19 cellular contexts compared by ENCODE assay signal in the genomic region with DNA sequence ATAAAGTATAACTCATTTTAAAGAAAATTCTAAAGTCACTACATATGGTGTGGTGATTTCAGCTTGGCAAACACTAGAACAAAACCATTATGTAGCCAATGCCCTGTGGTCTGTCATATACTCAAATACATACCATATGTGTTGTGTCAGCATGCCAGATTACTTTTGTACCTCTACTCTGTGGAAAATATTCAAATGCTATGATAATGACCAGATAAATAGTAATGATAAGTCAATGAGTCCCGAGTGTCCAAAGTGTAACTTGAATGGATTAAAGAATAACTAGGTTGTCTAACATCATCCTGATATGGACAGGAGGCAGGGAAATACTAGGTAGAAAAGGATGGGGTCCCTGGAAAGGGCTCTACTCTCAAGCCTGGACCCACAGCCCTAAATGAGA. TPM values are rescaled to one million over a fixed set of nuclear protein-coding genes. Genes with fewer than 3 reads are reported as not detected.
DNase-seq lines count a peak whose midpoint lies in the region; ATAC-seq and TF ChIP-seq lines count a peak whose summit lies in the region.
"Had no signal": no experiment of that assay in that cellular context is flagged by ENCODE, and none has a peak within 500 bp of the region (broad histone marks: within the 10 kb centered on the region; RNA-seq: fewer than 3 reads in every experiment).

No MANE protein-coding gene starts in this region.

- H3K9ac ChIP-seq in adipocyte (ENCODE audit: low read length) = no peak overlapping the region

- POLR2A ChIA-PET in CD4-positive, alpha-beta T cell (lab: Charles Lee) = interaction anchor here (2.0 kb wide), 1 partner anchor 59 kb away, joined by 18 read pairs; a partner anchor contains a TSS
- POLR2A ChIA-PET in CD8-positive, alpha-beta T cell (lab: Charles Lee) = no interaction called here
- POLR2A ChIA-PET in activated CD8-positive, alpha-beta T cell treated with anti-CD3 and anti-CD28 coated beads for 36 hours (lab: Charles Lee) = interaction anchor here (0.7 to 1.0 kb wide), 2 partner anchors 46 to 58 kb away, joined by 3 to 4 read pairs; a partner anchor contains a TSS

- no peaks in the 10 kb centered on the region for H3K9me3 Mint-ChIP-seq in CD4-positive, alpha-beta T cell
- H3K9me3 Mint-ChIP-seq in CD8-positive, alpha-beta T cell = no peaks in the 10 kb centered on the region
- peaks cover 2% of the 10 kb centered on the region for H3K9me3 Mint-ChIP-seq in activated CD8-positive, alpha-beta T cell treated with anti-CD3 and anti-CD28 coated beads for 36 hours

- H3K27me3 Mint-ChIP-seq in CD4-positive, alpha-beta T cell = no peaks in the 10 kb centered on the region
- no peaks in the 10 kb centered on the region for H3K27me3 Mint-ChIP-seq in CD8-positive, alpha-beta T cell (ENCODE audit: low read depth)
- H3K27me3 Mint-ChIP-seq in activated CD8-positive, alpha-beta T cell treated with anti-CD3 and anti-CD28 coated beads for 36 hours = no peaks in the 10 kb centered on the region

- H3K4me3 ChIP-seq in CD8-positive, alpha-beta T cell (ENCODE audit: low read depth, low read length) = no peak overlapping the region
- no peak overlapping the region for H3K4me3 ChIP-seq in adipocyte (ENCODE audit: low read length)
- H3K4me3 ChIP-seq in right lobe of liver = no peak overlapping the region
- H3K4me3 ChIP-seq in uterus = no peak overlapping the region
- H3K4me3 ChIP-seq: GM23338, SK-N-MC had no signal

- no peak for TF ChIP-seq CTCF in CD4-positive, alpha-beta T cell (IDR thresholded peaks at IDR 0.05)
- TF ChIP-seq CTCF in CD8-positive, alpha-beta T cell (IDR thresholded peaks at IDR 0.05) = no peak
- TF ChIP-seq CTCF in right lobe of liver (IDR thresholded peaks at IDR 0.05) (no peak), uterus (IDR thresholded peaks at IDR 0.05) (no peak)
- TF ChIP-seq CTCF in activated CD8-positive, alpha-beta T cell treated with anti-CD3 and anti-CD28 coated beads for 36 hours (IDR thresholded peaks at IDR 0.05) = no peak

- no peaks in the 10 kb centered on the region for H3K27me3 ChIP-seq in CD4-positive, alpha-beta T cell (ENCODE audit: control insufficient read depth, insufficient read depth, low read length)
- no peaks in the 10 kb centered on the region for H3K27me3 ChIP-seq in CD8-positive, alpha-beta T cell (ENCODE audit: insufficient read depth, low read length)
- H3K27me3 ChIP-seq in adipocyte (replicated peaks; ENCODE audit: control insufficient read depth, insufficient read depth, low read length) (no peaks in the 10 kb centered on the region), right lobe of liver (no peaks in the 10 kb centered on the region), uterus (no peaks in the 10 kb centered on the region)

- H3K36me3 ChIP-seq in CD8-positive, alpha-beta T cell (ENCODE audit: insufficient read depth, low read length) = no peaks in the 10 kb centered on the region
- no peaks in the 10 kb centered on the region for H3K36me3 ChIP-seq in adipocyte (ENCODE audit: control insufficient read depth, insufficient read depth, low read length, severe bottlenecking)
- no peaks in the 10 kb centered on the region for H3K36me3 ChIP-seq in right lobe of liver
- H3K36me3 ChIP-seq in uterus = no peaks in the 10 kb centered on the region

- CTCF ChIA-PET in CD4-positive, alpha-beta T cell (lab: Charles Lee) = interaction anchor here (0.6 kb wide), 1 partner anchor 125 kb away, joined by 4 read pairs; no protein-coding TSS in a partner anchor
- CTCF ChIA-PET in CD8-positive, alpha-beta T cell (lab: Charles Lee) = interaction anchor here (1.0 kb wide), 1 partner anchor 148 kb away, joined by 5 read pairs; no protein-coding TSS in a partner anchor
- CTCF ChIA-PET in activated CD8-positive, alpha-beta T cell treated with anti-CD3 and anti-CD28 coated beads for 36 hours (lab: Charles Lee) = no interaction called here

- no peak overlapping the region for H3K27ac ChIP-seq in CD4-positive, alpha-beta T cell (ENCODE audit: low read depth, low read length)
- H3K27ac ChIP-seq in CD8-positive, alpha-beta T cell (ENCODE audit: low read depth, low read length) = no peak overlapping the region
- H3K27ac ChIP-seq in right lobe of liver (no peak overlapping the region), uterus (no peak overlapping the region)
- H3K27ac ChIP-seq: SK-N-MC had no signal

- peaks cover 73% of the 10 kb centered on the region for H3K4me1 Mint-ChIP-seq in CD4-positive, alpha-beta T cell (ENCODE audit: low read depth)
- peaks cover 74% of the 10 kb centered on the region for H3K4me1 Mint-ChIP-seq in CD8-positive, alpha-beta T cell (ENCODE audit: low read depth)
- H3K4me1 Mint-ChIP-seq in activated CD8-positive, alpha-beta T cell treated with anti-CD3 and anti-CD28 coated beads for 36 hours (ENCODE audit: low read depth) = peaks cover 47% of the 10 kb centered on the region
- H3K4me1 Mint-ChIP-seq: GM23338 had no signal

- H3K27ac Mint-ChIP-seq in CD4-positive, alpha-beta T cell = peak overlapping the region; percentile 84
- peak overlapping the region; percentile 75 for H3K27ac Mint-ChIP-seq in CD8-positive, alpha-beta T cell
- no peak overlapping the region for H3K27ac Mint-ChIP-seq in activated CD8-positive, alpha-beta T cell treated with anti-CD3 and anti-CD28 coated beads for 36 hours
- H3K27ac Mint-ChIP-seq: GM23338 had no signal

- DNase-seq in CD4-positive, alpha-beta T cell = no peak
- no peak for DNase-seq in CD8-positive, alpha-beta T cell
- DNase-seq in adipocyte (ENCODE audit: low read depth) (peak; percentile 8), right lobe of liver (no peak), NOMO-1 (lab: John Stamatoyannopoulos, UW; ENCODE audit: unreplicated experiment in 2 of 2) (no peak), uterus (no peak)
- DNase-seq in activated CD8-positive, alpha-beta T cell treated with anti-CD3 and anti-CD28 coated beads for 36 hours = no peak
- DNase-seq: ACHN, C1 segment of cervical spinal cord, COR-L47, GF-D8, NCI-H1417, NCI-H187, NCI-H2107, NCI-H2227 treated with DMSO at 0.1 percent for 48 hours, SHP77 had no signal

- H3K36me3 Mint-ChIP-seq in CD4-positive, alpha-beta T cell (ENCODE audit: low read depth) = peaks cover 10% of the 10 kb centered on the region
- H3K36me3 Mint-ChIP-seq in CD8-positive, alpha-beta T cell = no peaks in the 10 kb centered on the region
- H3K36me3 Mint-ChIP-seq in activated CD8-positive, alpha-beta T cell treated with anti-CD3 and anti-CD28 coated beads for 36 hours (ENCODE audit: low read depth) = peaks cover 6% of the 10 kb centered on the region

- ATAC-seq in CD4-positive, alpha-beta T cell (ENCODE audit: poor library complexity) = no peak
- ATAC-seq in CD8-positive, alpha-beta T cell = no peak
- peak; percentile 49 to 80 (median 64) for ATAC-seq in right lobe of liver
- ATAC-seq in activated CD8-positive, alpha-beta T cell treated with anti-CD3 and anti-CD28 coated beads for 36 hours = no peak
- ATAC-seq: GM23338, HCT116 had no signal

- intact Hi-C loops in CD4-positive, alpha-beta T cell (cut with DNase I, micrococcal nuclease) = no loop called here
- intact Hi-C loops in CD8-positive, alpha-beta T cell (cut with DNase I, micrococcal nuclease) = loop anchor here in 1 of 2 experiments (5.0 kb wide), 1 partner anchor 40 kb away; no protein-coding TSS in a partner anchor
- intact Hi-C loops in right lobe of liver (cut with DNase I) = no loop called here
- intact Hi-C loops in uterus (cut with DNase I; ENCODE audit: low total_unique reads) = no loop called here
- intact Hi-C loops in activated CD8-positive, alpha-beta T cell treated with anti-CD3 and anti-CD28 coated beads for 36 hours (cut with micrococcal nuclease) = no loop called here

- WGBS in right lobe of liver (ENCODE audit: insufficient coverage, low coverage, low lambda C conversion rate, missing lambda C conversion rate) = 15% methylated on average over 1 of the region's 1 CpG

- peak overlapping the region; percentile 78 for H3K4me3 Mint-ChIP-seq in CD4-positive, alpha-beta T cell
- no peak overlapping the region for H3K4me3 Mint-ChIP-seq in CD8-positive, alpha-beta T cell
- H3K4me3 Mint-ChIP-seq in activated CD8-positive, alpha-beta T cell treated with anti-CD3 and anti-CD28 coated beads for 36 hours = no peak overlapping the region
- H3K4me3 Mint-ChIP-seq: GM23338 had no signal

- TF ChIP-seq POLR2A in right lobe of liver (IDR thresholded peaks at IDR 0.05) (no peak), uterus (IDR thresholded peaks at IDR 0.05) (no peak)

- H3K4me1 ChIP-seq in CD8-positive, alpha-beta T cell (ENCODE audit: insufficient read depth, low read length) = peaks cover 82% of the 10 kb centered on the region
- H3K4me1 ChIP-seq in adipocyte (ENCODE audit: control insufficient read depth, insufficient read depth, low read length) (peaks cover 26% of the 10 kb centered on the region), right lobe of liver (peaks cover 0 to 10% (median 3%) of the 10 kb centered on the region in 4 donors), uterus (no peaks in the 10 kb centered on the region)

- no peaks in the 10 kb centered on the region for H3K9me3 ChIP-seq in CD4-positive, alpha-beta T cell (ENCODE audit: control insufficient read depth, low read length)
- H3K9me3 ChIP-seq in CD8-positive, alpha-beta T cell (ENCODE audit: low read length) = no peaks in the 10 kb centered on the region
- H3K9me3 ChIP-seq in adipocyte (ENCODE audit: control insufficient read depth, low read length) = peaks cover 6% of the 10 kb centered on the region
- H3K9me3 ChIP-seq in right lobe of liver = no peaks in the 10 kb centered on the region
- no peaks in the 10 kb centered on the region for H3K9me3 ChIP-seq in uterus

RNA-seq across cellular contexts. Expression of a gene that starts 58.0 kb away (rescaled TPM):
- total RNA-seq in CD4-positive, alpha-beta T cell = 100 to 1,000 TPM; 377 to 404 TPM
- total RNA-seq in CD8-positive, alpha-beta T cell = 100 to 1,000 TPM; 201 to 214 TPM
- total RNA-seq in right lobe of liver (100 to 1,000 TPM; 150 to 341 (median 278) TPM), uterus (100 to 1,000 TPM; 147 to 414 (median 364) TPM)
- 10 to 100 TPM; 31.4 to 35.3 TPM for total RNA-seq in activated CD8-positive, alpha-beta T cell treated with anti-CD3 and anti-CD28 coated beads for 36 hours

Comparison
In these comparisons a context has a peak if more than half of its experiments do, and no peak if none do; other contexts are left out.
1. ATAC-seq: peak in right lobe of liver (4 of 4); none in CD4-positive, alpha-beta T cell (single experiment), CD8-positive, alpha-beta T cell (single experiment) and activated CD8-positive, alpha-beta T cell treated with anti-CD3 and anti-CD28 coated beads for 36 hours (single experiment).
2. RNA of a gene that starts 58.0 kb away (total RNA-seq): 147 to 414 TPM in uterus, 377 to 404 TPM in CD4-positive, alpha-beta T cell, 150 to 341 TPM in right lobe of liver and 201 to 214 TPM in CD8-positive, alpha-beta T cell; 31.4 to 35.3 TPM in activated CD8-positive, alpha-beta T cell treated with anti-CD3 and anti-CD28 coated beads for 36 hours; every median in the first group is over 4 times any median in the second.